ENCODE assay signal across 25 cellular contexts in genomic region chr4:108276690-108277089, GRCh38.
DNase-seq lines count a peak whose midpoint lies in the region; ATAC-seq, FAIRE-seq and TF ChIP-seq lines count a peak whose summit lies in the region.
"Had no signal": no experiment of that assay in that cellular context is flagged by ENCODE, and none has a peak within 500 bp of the region (broad histone marks: within the 10 kb centered on the region; RNA-seq: fewer than 3 reads in every experiment).

No MANE protein-coding gene starts in this region.

- H3K27ac Mint-ChIP-seq in activated naive CD8-positive, alpha-beta T cell treated with anti-CD3 and anti-CD28 coated beads for 36 hours: peak overlapping the region; percentile 2
- H3K27ac Mint-ChIP-seq in activated naive CD8-positive, alpha-beta T cell treated with anti-CD3 and anti-CD28 coated beads, Interleukin-2, amount 50 U/mL, for 24 hours: no peak overlapping the region
- H3K27ac Mint-ChIP-seq in stimulated activated naive CD8-positive, alpha-beta T cell treated with anti-CD3 and anti-CD28 coated beads, Interleukin-15, amount 100 ng/mL, for 72 hours: no peak overlapping the region
- H3K27ac Mint-ChIP-seq: B cell; CD4-positive, CD25-positive, alpha-beta regulatory T cell; CD8-positive, alpha-beta T cell had no signal

- H3K36me3 ChIP-seq in K562 (ENCODE audit: control insufficient read depth, insufficient read depth, low read length): no peaks in the 10 kb centered on the region
- no peaks in the 10 kb centered on the region for H3K36me3 ChIP-seq in left ventricle myocardium inferior
- H3K36me3 ChIP-seq: BLaER1 had no signal

- in situ Hi-C loops in K562 (cut with MboI): no loop called here

- no peak for ATAC-seq in activated naive CD8-positive, alpha-beta T cell treated with anti-CD3 and anti-CD28 coated beads, Interleukin-2, amount 50 U/mL, for 24 hours
- ATAC-seq in K562 (no peak), sciatic nerve (peak; percentile 50)
- no peak for ATAC-seq in stimulated activated naive CD8-positive, alpha-beta T cell treated with anti-CD3 and anti-CD28 coated beads, Interleukin-15, amount 100 ng/mL, for 72 hours
- ATAC-seq: CD8-positive, alpha-beta T cell had no signal

- H3K9me1 ChIP-seq in K562 (ENCODE audit: control insufficient read depth, insufficient read depth, low read length): no peaks in the 10 kb centered on the region

- intact Hi-C loops in K562 (cut with micrococcal nuclease) (no loop called here), sciatic nerve (cut with DNase I) (no loop called here), left ventricle myocardium inferior (cut with micrococcal nuclease) (no loop called here)

- DNase-seq in activated naive CD8-positive, alpha-beta T cell treated with anti-CD3 and anti-CD28 coated beads for 36 hours: no peak
- no peak for DNase-seq in activated naive CD8-positive, alpha-beta T cell treated with anti-CD3 and anti-CD28 coated beads, Interleukin-2, amount 50 U/mL, for 24 hours
- DNase-seq in K562 (ENCODE audit: extremely low read depth in 1 of 4, low spot score in 3 of 4) (no peak), foreskin melanocyte (peak; percentile 32), sciatic nerve (ENCODE audit: low spot score) (no peak), left ventricle myocardium inferior (no peak), NCI-H128 (lab: John Stamatoyannopoulos, UW; ENCODE audit: unreplicated experiment) (no peak)
- no peak for DNase-seq in stimulated activated naive CD8-positive, alpha-beta T cell treated with anti-CD3 and anti-CD28 coated beads, Interleukin-15, amount 100 ng/mL, for 72 hours
- DNase-seq: Caco-2; CD4-positive, CD25-positive, alpha-beta regulatory T cell; CD8-positive, alpha-beta T cell; DMS153; DND-41; GM23248; H7; HCEC 1CT had no signal

- peaks cover 3% of the 10 kb centered on the region for H3K9me3 Mint-ChIP-seq in activated naive CD8-positive, alpha-beta T cell treated with anti-CD3 and anti-CD28 coated beads for 36 hours
- H3K9me3 Mint-ChIP-seq in activated naive CD8-positive, alpha-beta T cell treated with anti-CD3 and anti-CD28 coated beads, Interleukin-2, amount 50 U/mL, for 24 hours: peaks cover 4% of the 10 kb centered on the region
- peaks cover 5 to 7% of the 10 kb centered on the region in 2 donors for H3K9me3 Mint-ChIP-seq in stimulated activated naive CD8-positive, alpha-beta T cell treated with anti-CD3 and anti-CD28 coated beads, Interleukin-15, amount 100 ng/mL, for 72 hours

- no peak for TF ChIP-seq RAD21 in K562 (CRISPR knock-in tag; conservative IDR thresholded peaks at IDR 0.05 in 1 of 2, IDR thresholded peaks at IDR 0.05 in 1 of 2)

- no peak for TF ChIP-seq POLR2A in K562 (conservative IDR thresholded peaks at IDR 0.05)

- CTCF ChIA-PET in K562 (lab: Yijun Ruan, JAX; ENCODE audit: low intra/inter-chr PET ratio): interaction anchor here (0.7 kb wide), 1 partner anchor 197 kb away, joined by 4 read pairs; no protein-coding TSS in a partner anchor

- no peak overlapping the region for H3K4me3 ChIP-seq in K562
- no peak overlapping the region for H3K4me3 ChIP-seq in left ventricle myocardium inferior
- H3K4me3 ChIP-seq: BLaER1, GM23248 had no signal

- H2AFZ ChIP-seq in K562 (ENCODE audit: low read depth, low read length): 0 out of 2 replicates have a peak overlapping the region, but pooled peaks have one; percentile 49
- H2AFZ ChIP-seq: GM23248 had no signal

- POLR2A ChIA-PET in K562 (lab: Yijun Ruan, JAX): no interaction called here

- no peaks in the 10 kb centered on the region for H3K27me3 ChIP-seq in K562 (ENCODE audit: control insufficient read depth in 2 of 2, insufficient read depth in 2 of 2, low read length in 2 of 2)
- H3K27me3 ChIP-seq in left ventricle myocardium inferior (ENCODE audit: low read depth): no peaks in the 10 kb centered on the region
- H3K27me3 ChIP-seq: BLaER1 had no signal

- TF ChIP-seq EP300 in K562 (IDR thresholded peaks at IDR 0.05; ENCODE audit: low read length): no peak

- H3K4me1 ChIP-seq in K562 (replicated peaks in 1 of 2; ENCODE audit: control insufficient read depth in 2 of 2, insufficient read depth in 2 of 2, low read length in 2 of 2) (no peaks in the 10 kb centered on the region; a peak in 1 of 5 replicates), left ventricle myocardium inferior (no peaks in the 10 kb centered on the region)
- H3K4me1 ChIP-seq: BLaER1, Caco-2 had no signal

- 14% methylated on average over 3 of the region's 3 CpGs for WGBS in K562 (ENCODE audit: insufficient coverage, low coverage, missing lambda C conversion rate)

- no peak overlapping the region for H3K27ac ChIP-seq in K562 (ENCODE audit: extremely low read depth, low read depth, low read length)
- H3K27ac ChIP-seq in left ventricle myocardium inferior (replicated peaks): no peak overlapping the region
- H3K27ac ChIP-seq: 22Rv1, BLaER1, C4-2B, GM23248 had no signal

- no peaks in the 10 kb centered on the region for H3K27me3 Mint-ChIP-seq in activated naive CD8-positive, alpha-beta T cell treated with anti-CD3 and anti-CD28 coated beads for 36 hours
- H3K27me3 Mint-ChIP-seq in activated naive CD8-positive, alpha-beta T cell treated with anti-CD3 and anti-CD28 coated beads, Interleukin-2, amount 50 U/mL, for 24 hours: no peaks in the 10 kb centered on the region
- no peaks in the 10 kb centered on the region for H3K27me3 Mint-ChIP-seq in stimulated activated naive CD8-positive, alpha-beta T cell treated with anti-CD3 and anti-CD28 coated beads, Interleukin-15, amount 100 ng/mL, for 72 hours
- H3K27me3 Mint-ChIP-seq: B cell; CD4-positive, CD25-positive, alpha-beta regulatory T cell had no signal

- H3K9ac ChIP-seq in K562 (ENCODE audit: insufficient read depth in 1 of 2, low read depth in 2 of 2, low read length in 2 of 2): no peak overlapping the region
- H3K9ac ChIP-seq: BLaER1, GM23248 had no signal

- no TSS peak for BruUV-seq in K562 (replicated peaks; lab: Mats Ljungman, UMichigan)

- H3K79me2 ChIP-seq in K562 (ENCODE audit: control insufficient read depth, insufficient read depth, low read length): no peaks in the 10 kb centered on the region

- H3K4me3 Mint-ChIP-seq in activated naive CD8-positive, alpha-beta T cell treated with anti-CD3 and anti-CD28 coated beads for 36 hours: no peak overlapping the region
- H3K4me3 Mint-ChIP-seq in activated naive CD8-positive, alpha-beta T cell treated with anti-CD3 and anti-CD28 coated beads, Interleukin-2, amount 50 U/mL, for 24 hours: no peak overlapping the region
- no peak overlapping the region for H3K4me3 Mint-ChIP-seq in stimulated activated naive CD8-positive, alpha-beta T cell treated with anti-CD3 and anti-CD28 coated beads, Interleukin-15, amount 100 ng/mL, for 72 hours
- H3K4me3 Mint-ChIP-seq: B cell; CD4-positive, CD25-positive, alpha-beta regulatory T cell; CD8-positive, alpha-beta T cell had no signal

- H3K4me2 ChIP-seq in K562 (ENCODE audit: insufficient read depth, low read length): no peak overlapping the region
- H3K4me2 ChIP-seq: BLaER1 had no signal

- FAIRE-seq in K562 (lab: Jason Lieb, UNC): no peak
- FAIRE-seq: A204.1, G401.6, GM12892, GM19239, H1 had no signal

- H4K20me1 ChIP-seq in K562 (replicated peaks; ENCODE audit: control insufficient read depth, insufficient read depth, low read length): no peaks in the 10 kb centered on the region
- H4K20me1 ChIP-seq: BLaER1 had no signal

- H3K4me1 Mint-ChIP-seq in activated naive CD8-positive, alpha-beta T cell treated with anti-CD3 and anti-CD28 coated beads for 36 hours: peaks cover 7% of the 10 kb centered on the region
- H3K4me1 Mint-ChIP-seq in activated naive CD8-positive, alpha-beta T cell treated with anti-CD3 and anti-CD28 coated beads, Interleukin-2, amount 50 U/mL, for 24 hours: peaks cover 5% of the 10 kb centered on the region
- H3K4me1 Mint-ChIP-seq in stimulated activated naive CD8-positive, alpha-beta T cell treated with anti-CD3 and anti-CD28 coated beads, Interleukin-15, amount 100 ng/mL, for 72 hours: peaks cover 12% of the 10 kb centered on the region
- H3K4me1 Mint-ChIP-seq: B cell; CD4-positive, CD25-positive, alpha-beta regulatory T cell had no signal

- H3K9me3 ChIP-seq in K562 (replicated peaks; ENCODE audit: control insufficient read depth, insufficient read depth, low read depth, low read length) (no peaks in the 10 kb centered on the region), left ventricle myocardium inferior (replicated peaks) (no peaks in the 10 kb centered on the region)
- H3K9me3 ChIP-seq: Caco-2 had no signal

- TF ChIP-seq CTCF in K562 (IDR thresholded peaks at IDR 0.05 in 2 of 3, conservative IDR thresholded peaks at IDR 0.05 in 1 of 3; ENCODE audit: insufficient read depth in 2 of 3, low read depth in 1 of 3, low read length in 3 of 3): no peak
- no peak for TF ChIP-seq CTCF in left ventricle myocardium inferior (IDR thresholded peaks at IDR 0.05; ENCODE audit: borderline replicate concordance)

- peaks cover 11% of the 10 kb centered on the region for H3K36me3 Mint-ChIP-seq in activated naive CD8-positive, alpha-beta T cell treated with anti-CD3 and anti-CD28 coated beads for 36 hours
- H3K36me3 Mint-ChIP-seq in activated naive CD8-positive, alpha-beta T cell treated with anti-CD3 and anti-CD28 coated beads, Interleukin-2, amount 50 U/mL, for 24 hours (ENCODE audit: low read depth): peaks cover 3% of the 10 kb centered on the region
- H3K36me3 Mint-ChIP-seq: CD4-positive, CD25-positive, alpha-beta regulatory T cell had no signal

TF ChIP-seq in K562, 482 proteins besides CTCF, POLR2A, EP300 and RAD21 (continues in another document):
- no peak for TF ChIP-seq JUND (IDR thresholded peaks at IDR 0.05; ENCODE audit: borderline replicate concordance, low read depth, low read length)
- no peak for TF ChIP-seq JUND (tag; IDR thresholded peaks at IDR 0.05; ENCODE audit: borderline replicate concordance, low read depth, low read length)
- no peak for TF ChIP-seq MLX (CRISPR knock-in tag; conservative IDR thresholded peaks at IDR 0.05)
- TF ChIP-seq GATAD2A (IDR thresholded peaks at IDR 0.05): no peak
- no peak for TF ChIP-seq FOXK1 (CRISPR knock-in tag; IDR thresholded peaks at IDR 0.05; ENCODE audit: borderline replicate concordance)
- no peak for TF ChIP-seq XRCC4 (IDR thresholded peaks at IDR 0.05; ENCODE audit: extremely low read depth, insufficient read depth, insufficient read length)
- TF ChIP-seq TCF3 (CRISPR knock-in tag; IDR thresholded peaks at IDR 0.05): no peak
- no peak for TF ChIP-seq PRPF4 (IDR thresholded peaks at IDR 0.05; ENCODE audit: insufficient read depth, low read depth, low read length, poor library complexity, severe bottlenecking)
- no peak for TF ChIP-seq TAF9B (IDR thresholded peaks at IDR 0.05; ENCODE audit: partially characterized antibody)
- no peak for TF ChIP-seq XRCC5 (IDR thresholded peaks at IDR 0.05; ENCODE audit: low read depth, low read length)
- TF ChIP-seq CREBBP (IDR thresholded peaks at IDR 0.05; ENCODE audit: low read depth, low read length): no peak
